ENCODE assay signal across 6 cellular contexts in the genomic region with DNA sequence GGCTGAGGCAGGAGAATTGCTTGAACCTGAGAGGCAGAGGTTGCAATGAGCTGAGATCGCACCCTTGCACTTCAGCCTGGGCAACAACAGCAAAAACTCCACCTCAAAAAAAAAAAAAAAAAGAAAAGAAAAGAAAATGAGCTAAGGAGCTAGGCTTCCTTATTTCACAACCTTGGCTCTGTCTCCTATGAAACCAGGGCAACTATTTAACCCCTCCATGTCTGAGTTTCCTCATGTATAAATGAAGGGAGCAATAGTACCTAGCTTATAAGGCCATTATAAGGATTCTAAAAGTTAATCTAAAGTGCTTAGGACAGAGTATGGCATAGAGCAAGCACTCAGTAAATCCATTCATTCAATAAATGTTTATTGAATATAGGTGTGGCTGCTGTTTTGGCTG. TPM values are rescaled to one million over a fixed set of nuclear protein-coding genes. Genes with fewer than 3 reads are reported as not detected.
DNase-seq lines count a peak whose midpoint lies in the region; ATAC-seq and TF ChIP-seq lines count a peak whose summit lies in the region.
"Not testable (repeated sequence)": the region's sequence is repeated elsewhere in the genome, so short reads cannot be mapped to it uniquely, and the experiment has no call there.

No MANE protein-coding gene starts in this region.

- H4K20me1 ChIP-seq in IMR-90 (ENCODE audit: insufficient read depth, low read length) = not testable (repeated sequence)

- not testable (repeated sequence) for H3K56ac ChIP-seq in IMR-90 (ENCODE audit: extremely low read depth, insufficient read depth, low read length)

- CTCF ChIA-PET in IMR-90 (lab: Yijun Ruan, JAX) = not testable (repeated sequence)

- H3K18ac ChIP-seq in IMR-90 (ENCODE audit: low read depth, low read length) = not testable (repeated sequence)

- intact Hi-C loops in IMR-90 (cut with micrococcal nuclease); Right ventricle myocardium superior (cut with DNase I); right cardiac atrium (cut with DNase I); upper lobe of right lung (cut with DNase I): not testable (repeated sequence)

- H3K4me1 ChIP-seq in IMR-90 (ENCODE audit: control insufficient read depth, insufficient read depth, low read length); right cardiac atrium (ENCODE audit: control insufficient read depth, insufficient read depth, low read length); lung (ENCODE audit: control insufficient read depth in 2 of 2, insufficient read depth in 2 of 2, low read length in 2 of 2); upper lobe of right lung: not testable (repeated sequence)

- H4K91ac ChIP-seq in IMR-90 (ENCODE audit: insufficient read depth, low read depth, low read length) = not testable (repeated sequence)

- not testable (repeated sequence) for H4K5ac ChIP-seq in IMR-90 (ENCODE audit: low read depth, low read length)

- H2AK5ac ChIP-seq in IMR-90 (ENCODE audit: low read depth, low read length) = not testable (repeated sequence)

- TF ChIP-seq POLR2A in IMR-90 (IDR thresholded peaks at IDR 0.05; ENCODE audit: low read depth, low read length) = not testable (repeated sequence)

- not testable (repeated sequence) for H4K8ac ChIP-seq in IMR-90 (ENCODE audit: low read depth in 2 of 2, low read length in 2 of 2)

- not testable (repeated sequence) for BruUV-seq in IMR-90 (replicated peaks; lab: Mats Ljungman, UMichigan)

- POLR2A ChIA-PET in IMR-90 (lab: Charles Lee; ENCODE audit: unreplicated experiment) = not testable (repeated sequence)

- not testable (repeated sequence) for H2AFZ ChIP-seq in IMR-90 (replicated peaks; ENCODE audit: low read length, poor library complexity)

- H3K9ac ChIP-seq in IMR-90 (ENCODE audit: low read depth, low read length) = not testable (repeated sequence)

- not testable (repeated sequence) for H2BK20ac ChIP-seq in IMR-90 (ENCODE audit: low read depth, low read length)

- H3K4me3 ChIP-seq in IMR-90 (ENCODE audit: insufficient read depth, low read depth, low read length); right cardiac atrium (ENCODE audit: low read length); lung; upper lobe of right lung: not testable (repeated sequence)

- not testable (repeated sequence) for TF ChIP-seq CTCF in IMR-90 (conservative IDR thresholded peaks at IDR 0.05; ENCODE audit: low read depth, low read length); lung (IDR thresholded peaks at IDR 0.05; ENCODE audit: control extremely low read depth, extremely low read depth); upper lobe of right lung (IDR thresholded peaks at IDR 0.05)

- not testable (repeated sequence) for DNase-seq in IMR-90; Right ventricle myocardium superior; right cardiac atrium; lung (ENCODE audit: low spot score); upper lobe of right lung

- H3K79me1 ChIP-seq in IMR-90 (ENCODE audit: low read depth in 1 of 2, low read length in 2 of 2) = not testable (repeated sequence)

- H2BK15ac ChIP-seq in IMR-90 (ENCODE audit: low read depth, low read length) = not testable (repeated sequence)

- no CpG with 5 or more reads among the region's 1 CpG for WGBS in IMR-90 (ENCODE audit: extremely low coverage in 2 of 2, insufficient read length in 1 of 2), 2 experiments
- 79% methylated on average over 1 of the region's 1 CpG for WGBS in right cardiac atrium
- 56 to 75% methylated on average over 1 of the region's 1 CpG for WGBS in lung, 2 donors

- not testable (repeated sequence) for H2AK9ac ChIP-seq in IMR-90 (replicated peaks; ENCODE audit: low read depth, low read length, poor library complexity)

- H2BK120ac ChIP-seq in IMR-90 (ENCODE audit: low read depth, low read length) = not testable (repeated sequence)

- not testable (repeated sequence) for H3K36me3 ChIP-seq in IMR-90 (ENCODE audit: control insufficient read depth, insufficient read depth, low read length); lung (ENCODE audit: control insufficient read depth in 2 of 2, insufficient read depth in 2 of 2, low read length in 2 of 2); upper lobe of right lung

- not testable (repeated sequence) for H3K9me1 ChIP-seq in IMR-90 (ENCODE audit: insufficient read depth, low read length)

- dilution Hi-C loops in IMR-90 (cut with HindIII; ENCODE audit: low sequenced_read_pairs, unreplicated experiment) = not testable (repeated sequence)

- H3K4ac ChIP-seq in IMR-90 (ENCODE audit: low read depth, low read length) = not testable (repeated sequence)

- TF ChIP-seq RAD21 in IMR-90 (IDR thresholded peaks at IDR 0.05; ENCODE audit: low read length) = not testable (repeated sequence)

- H3K4me2 ChIP-seq in IMR-90 (ENCODE audit: low read depth, low read length) = not testable (repeated sequence)

- ATAC-seq in IMR-90 (ENCODE audit: low read depth) (peak; percentile 38; the same call in 1 of the 2 replicates), esophagus mucosa (peak; percentile 57), Right ventricle myocardium superior (ENCODE audit: poor library complexity) (peak; percentile 34), right cardiac atrium (peak; percentile 12 to 32), lung (ENCODE audit: insufficient read depth, low FRiP score) (peak; percentile 19), upper lobe of right lung (peak; percentile 30)

- H3K27ac ChIP-seq in IMR-90 (ENCODE audit: insufficient read depth, low read length); right cardiac atrium (ENCODE audit: low read length); lung (ENCODE audit: low read depth in 1 of 2, low read length in 1 of 2); upper lobe of right lung: not testable (repeated sequence)

- in situ Hi-C loops in IMR-90 (cut with MboI; ENCODE audit: low sequenced_read_pairs) = not testable (repeated sequence)

- H3K14ac ChIP-seq in IMR-90 (replicated peaks; ENCODE audit: low read depth, low read length) = not testable (repeated sequence)

- H3K9me3 ChIP-seq in IMR-90 (ENCODE audit: control insufficient read depth, insufficient read depth, low read length); right cardiac atrium (ENCODE audit: control insufficient read depth, low read length); lung (ENCODE audit: control insufficient read depth in 2 of 2, insufficient read depth in 1 of 2, low read length in 1 of 2); upper lobe of right lung: not testable (repeated sequence)

- H2BK5ac ChIP-seq in IMR-90 (ENCODE audit: low read depth, low read length, poor library complexity, severe bottlenecking) = not testable (repeated sequence)

- H3K23ac ChIP-seq in IMR-90 (ENCODE audit: low read depth, low read length) = not testable (repeated sequence)

- not testable (repeated sequence) for H3K27me3 ChIP-seq in IMR-90 (ENCODE audit: control insufficient read depth, insufficient read depth, low read length); right cardiac atrium (ENCODE audit: control insufficient read depth, insufficient read depth); lung (ENCODE audit: control insufficient read depth, insufficient read depth); upper lobe of right lung

RNA-seq across cellular contexts. Expression of gene FAM72B, which starts 32.8 kb away (rescaled TPM):
- total RNA-seq in IMR-90 (2012; rRNA removed) (1.6 and 2.8 TPM in 2 replicates), esophagus mucosa (2.1 TPM), Right ventricle myocardium superior (not detected), right cardiac atrium (1 to 10 TPM in 3 of 4 donors, under 1 TPM in 1; 0.58 to 1.4 (median 1.2) TPM), lung (1 to 10 TPM; 1.1 TPM), upper lobe of right lung (0.55 TPM)
- polyA plus RNA-seq in IMR-90 (2012; rRNA removed) (2.2 and 3.4 TPM in 2 replicates), right cardiac atrium (0.16 TPM), lung (under 1 TPM; 0.39 to 0.81 TPM)
- polyA plus RNA-seq in IMR-90 (2012; cell fraction: cytosol; rRNA removed) = 0.59 and 1.5 TPM in 2 replicates
- polyA plus RNA-seq in IMR-90 (2012; cell fraction: nucleus; rRNA removed; ENCODE audit: low replicate concordance) = 0.67 and 9.8 TPM in 2 replicates

RNA-seq across cellular contexts. Expression of gene SRGAP2C, which starts 33.5 kb away (rescaled TPM):
- total RNA-seq in IMR-90 (2012; rRNA removed) (12.7 and 13.9 TPM in 2 replicates), esophagus mucosa (15.9 TPM), Right ventricle myocardium superior (10.8 TPM), right cardiac atrium (10 to 100 TPM; 19.2 to 28.8 (median 23.9) TPM), lung (10 to 100 TPM; 18.7 to 34.6 TPM), upper lobe of right lung (36.0 TPM)
- polyA plus RNA-seq in IMR-90 (2012; rRNA removed) (4.0 and 5.6 TPM in 2 replicates), right cardiac atrium (6.2 TPM), lung (1 to 10 TPM; 3.9 to 7.1 TPM)
- 0.99 and 2.3 TPM in 2 replicates for polyA plus RNA-seq in IMR-90 (2012; cell fraction: cytosol; rRNA removed)
- polyA plus RNA-seq in IMR-90 (2012; cell fraction: nucleus; rRNA removed; ENCODE audit: low replicate concordance) = 2.1 and 9.8 TPM in 2 replicates
